ENCODE assay signal across 8 cellular contexts in genomic region chr20:40160151-40160550, GRCh38.
DNase-seq lines count a peak whose midpoint lies in the region; ATAC-seq and TF ChIP-seq lines count a peak whose summit lies in the region.

No MANE protein-coding gene starts in this region.

- no peaks in the 10 kb centered on the region for H3K4me1 ChIP-seq in Panc1 (ENCODE audit: control insufficient read depth, insufficient read depth, low read length)
- H3K4me1 ChIP-seq in lung (ENCODE audit: control insufficient read depth in 2 of 2, insufficient read depth in 2 of 2, low read length in 2 of 2) = no peaks in the 10 kb centered on the region

- H3K4me3 ChIP-seq in Panc1 (ENCODE audit: low read depth in 2 of 2, low read length in 2 of 2) (no peak overlapping the region), lung (no peak overlapping the region)

- ATAC-seq in Panc1 (peak; percentile 76; the same call in 1 of the 2 replicates), lung (ENCODE audit: insufficient read depth, low FRiP score) (no peak), GM18873 (IDR thresholded peaks at IDR 0.05; ENCODE audit: low FRiP score, unreplicated experiment) (no peak)

- no peaks in the 10 kb centered on the region; the same call in 1 of the 2 replicates for H3K36me3 ChIP-seq in Panc1 (ENCODE audit: control insufficient read depth, insufficient read depth, low read length)
- H3K36me3 ChIP-seq in lung (ENCODE audit: control insufficient read depth in 2 of 2, insufficient read depth in 2 of 2, low read length in 2 of 2) = no peaks in the 10 kb centered on the region

- TF ChIP-seq CTCF in Panc1 (IDR thresholded peaks at IDR 0.05) (peak; percentile 79), lung (IDR thresholded peaks at IDR 0.05; ENCODE audit: control extremely low read depth, extremely low read depth) (peak; percentile 21)

- H3K27ac ChIP-seq in Panc1 (ENCODE audit: low read length) (no peak overlapping the region), lung (ENCODE audit: low read depth in 1 of 2, low read length in 1 of 2) (no peak overlapping the region)

- H3K9me3 ChIP-seq in Panc1 (ENCODE audit: control insufficient read depth, insufficient read depth, low read depth, low read length) (no peaks in the 10 kb centered on the region), lung (ENCODE audit: control insufficient read depth in 2 of 2, insufficient read depth in 1 of 2, low read length in 1 of 2) (no peaks in the 10 kb centered on the region)

- no TSS peak for BruUV-seq in Panc1 (replicated peaks; lab: Mats Ljungman, UMichigan)

- in situ Hi-C loops in Panc1 (cut with HindIII; ENCODE audit: low pct_unique_long_range_greater_than_20kb, low sequenced_read_pairs) = no loop called here

- intact Hi-C loops in Panc1 (cut with micrococcal nuclease; ENCODE audit: unreplicated experiment) = loop anchor here (5.0 kb wide), 1 partner anchor 527 kb away; the partner anchor contains the start of gene MAFB

- CTCF ChIA-PET in Panc1 (lab: Charles Lee) = no interaction called here

- WGBS in lung, 2 donors = 66 to 72% methylated on average over 7 of the region's 7 CpGs

- peak; percentile 2 for DNase-seq in NCI-H2107 treated with DMSO at 0.1 percent for 48 hours (lab: John Stamatoyannopoulos, UW; ENCODE audit: unreplicated experiment)
- no peak for DNase-seq in NCI-H2107 (lab: John Stamatoyannopoulos, UW)
- DNase-seq in HT-29 (ENCODE audit: low spot score) = peak; percentile 90
- DNase-seq in Panc1 (ENCODE audit: low read depth, low spot score) = peak; percentile 22
- DNase-seq in dermis blood vessel endothelial cell = peak; percentile 84
- DNase-seq in lung (ENCODE audit: low spot score) = peak; percentile 48
- DNase-seq in NCI-H1694 (lab: John Stamatoyannopoulos, UW) = no peak

- H3K27me3 ChIP-seq in Panc1 (ENCODE audit: control insufficient read depth, insufficient read depth, low read length) (no peaks in the 10 kb centered on the region), lung (ENCODE audit: control insufficient read depth, insufficient read depth) (no peaks in the 10 kb centered on the region)

- POLR2A ChIA-PET in Panc1 (lab: Charles Lee) = no interaction called here

Comparison
In these comparisons a context has a peak if more than half of its experiments do, and no peak if none do; other contexts are left out.
1. DNase-seq: peak in NCI-H2107 treated with DMSO at 0.1 percent for 48 hours (single experiment), HT-29 (single experiment), Panc1 (single experiment), dermis blood vessel endothelial cell (single experiment) and lung (single experiment); none in NCI-H2107 (single experiment) and NCI-H1694 (single experiment).